Comparison of ENCODE assay signal across 1 cellular context in the genomic region with DNA sequence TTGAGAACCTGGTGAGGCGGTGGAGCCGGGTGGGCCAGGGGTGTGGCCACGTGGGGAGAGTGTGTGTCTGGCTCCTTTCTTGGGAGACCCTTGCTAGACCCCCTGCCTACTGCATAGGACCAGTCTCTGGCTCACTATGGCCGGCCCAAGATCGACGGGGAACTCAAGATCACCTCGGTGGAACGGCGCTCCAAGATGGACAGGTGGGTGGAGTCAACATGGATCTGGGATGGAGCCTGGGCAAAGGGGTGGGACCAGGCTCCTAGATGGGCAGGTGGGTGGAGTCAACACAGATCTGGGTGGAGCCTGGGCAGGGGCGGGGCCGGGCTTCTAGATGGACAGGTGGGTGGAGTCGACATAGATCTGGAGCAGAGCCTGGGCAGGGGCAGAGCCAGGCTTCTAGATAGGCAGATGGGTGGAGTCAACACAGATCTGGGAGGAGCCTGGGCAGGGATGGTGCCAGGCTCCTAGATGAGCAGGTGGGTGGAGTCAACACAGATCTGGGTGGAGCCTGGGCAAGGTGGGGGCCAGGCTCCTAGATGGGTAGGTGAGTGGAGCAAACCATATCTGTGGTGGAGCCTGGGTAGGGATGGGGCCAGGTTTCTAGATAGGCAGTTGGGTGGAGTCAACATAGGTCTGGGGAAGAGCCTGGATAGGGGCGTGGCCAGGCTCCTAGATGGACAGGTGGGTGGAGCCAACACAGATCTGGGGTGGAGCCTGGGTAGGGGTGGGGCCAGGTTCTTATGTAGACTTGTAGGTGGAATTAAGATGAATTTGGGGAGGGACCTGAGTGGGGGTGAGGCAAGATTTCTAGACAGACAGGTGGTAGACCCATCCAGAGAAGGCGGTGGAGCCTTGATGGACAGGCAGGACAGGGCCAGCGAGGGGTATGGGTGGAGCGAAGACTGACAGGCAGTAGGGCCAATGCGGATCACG.
TF ChIP-seq lines count a peak whose summit lies in the region.

No MANE protein-coding gene starts in this region.

TF ChIP-seq in HepG2, 621 proteins besides CTCF, POLR2A, EP300 and RAD21:
- TF ChIP-seq, protein P1, sequence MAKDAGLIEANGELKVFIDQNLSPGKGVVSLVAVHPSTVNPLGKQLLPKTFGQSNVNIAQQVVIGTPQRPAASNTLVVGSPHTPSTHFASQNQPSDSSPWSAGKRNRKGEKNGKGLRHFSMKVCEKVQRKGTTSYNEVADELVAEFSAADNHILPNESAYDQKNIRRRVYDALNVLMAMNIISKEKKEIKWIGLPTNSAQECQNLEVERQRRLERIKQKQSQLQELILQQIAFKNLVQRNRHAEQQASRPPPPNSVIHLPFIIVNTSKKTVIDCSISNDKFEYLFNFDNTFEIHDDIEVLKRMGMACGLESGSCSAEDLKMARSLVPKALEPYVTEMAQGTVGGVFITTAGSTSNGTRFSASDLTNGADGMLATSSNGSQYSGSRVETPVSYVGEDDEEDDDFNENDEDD (CRISPR knock-in tag; IDR thresholded peaks at IDR 0.05; ENCODE audit: borderline replicate concordance) = no peak
- TF ChIP-seq ZNF619 (CRISPR knock-in tag; IDR thresholded peaks at IDR 0.05) = no peak
